In the genomic region with DNA sequence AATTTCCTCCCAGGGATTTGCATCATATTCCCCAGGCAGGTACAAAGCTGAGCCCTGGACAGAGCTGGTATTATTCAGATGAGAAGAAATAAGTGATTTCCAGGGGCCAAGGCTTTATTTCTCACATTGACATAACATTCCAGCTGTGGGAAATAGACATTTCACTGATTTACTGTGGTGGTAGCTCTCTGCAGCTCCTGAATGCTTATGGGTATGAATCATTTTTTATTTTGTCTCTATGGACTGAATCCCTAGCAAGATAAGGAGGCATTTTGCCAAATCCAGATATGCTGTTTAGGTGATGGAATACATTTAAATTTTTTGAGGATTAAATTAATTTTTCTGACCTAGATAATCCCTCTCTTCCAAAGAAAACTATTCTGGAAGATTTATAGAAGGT, we compare ENCODE assay signal across 22 cellular contexts.
DNase-seq lines count a peak whose midpoint lies in the region; ATAC-seq, FAIRE-seq and TF ChIP-seq lines count a peak whose summit lies in the region.
"Had no signal": no experiment of that assay in that cellular context is flagged by ENCODE, and none has a peak within 500 bp of the region (broad histone marks: within the 10 kb centered on the region; RNA-seq: fewer than 3 reads in every experiment).

No MANE protein-coding gene starts in this region.

- intact Hi-C loops in mammary epithelial cell (cut with micrococcal nuclease), result loop anchor here (5.0 kb wide), 1 partner anchor 43 kb away; no protein-coding TSS in a partner anchor
- intact Hi-C loops in MCF 10A (cut with micrococcal nuclease), result no loop called here
- intact Hi-C loops in K562 (cut with micrococcal nuclease), result no loop called here

- no peak overlapping the region for H3K27ac Mint-ChIP-seq in MCF 10A (ENCODE audit: low read depth, unreplicated experiment)
- H3K27ac Mint-ChIP-seq: activated B cell treated with CpG ODN at 0.5 μM for 24 hours; activated T-helper 2 cell treated with anti-CD3 and anti-CD28 coated beads, Interferon-gamma antibody, Interleukin-2, Interleukin-4, amounts not matched to agents 10 μg/mL and 5 μg/mL and 100 μg/mL, durations not matched to agents 14 hours and 24 hours and 36 hours; naive thymus-derived CD4-positive, alpha-beta T cell; T-cell had no signal

- TF ChIP-seq RAD21 in K562 (CRISPR knock-in tag; conservative IDR thresholded peaks at IDR 0.05 in 1 of 2, IDR thresholded peaks at IDR 0.05 in 1 of 2), result no peak

- H3K9ac ChIP-seq in mammary epithelial cell (ENCODE audit: insufficient read depth, low read length), result no peak overlapping the region
- no peak overlapping the region for H3K9ac ChIP-seq in K562 (ENCODE audit: insufficient read depth in 1 of 2, low read depth in 2 of 2, low read length in 2 of 2)

- H3K9me3 Mint-ChIP-seq in MCF 10A (ENCODE audit: unreplicated experiment), result no peaks in the 10 kb centered on the region
- H3K9me3 Mint-ChIP-seq: activated B cell treated with CpG ODN at 0.5 μM for 24 hours; activated T-helper 2 cell treated with anti-CD3 and anti-CD28 coated beads, Interferon-gamma antibody, Interleukin-2, Interleukin-4, amounts not matched to agents 10 μg/mL and 5 μg/mL and 100 μg/mL, durations not matched to agents 14 hours and 24 hours and 36 hours; T-cell had no signal

- TF ChIP-seq POLR2A in K562 (conservative IDR thresholded peaks at IDR 0.05), result no peak

- DNase-seq in mammary epithelial cell (peak; percentile 29), MCF 10A (ENCODE audit: unreplicated experiment) (no peak), K562 (ENCODE audit: extremely low read depth in 1 of 4, low spot score in 3 of 4) (no peak), hepatic stellate cell (ENCODE audit: low spot score) (peak; percentile 14), activated gamma-delta T cell (lab: John Stamatoyannopoulos, UW) (no peak), DMS 273 (lab: John Stamatoyannopoulos, UW; ENCODE audit: unreplicated experiment) (no peak)
- no peak for DNase-seq in activated T-cell treated with anti-CD3 and anti-CD28 coated beads, Interleukin-2, amount 50 U/mL, for 1 hour
- DNase-seq: activated B cell treated with CpG ODN at 0.5 μM for 24 hours; dermis blood vessel endothelial cell; DND-41; KBM-7; left ventricle myocardium inferior; naive thymus-derived CD4-positive, alpha-beta T cell; NCI-H1105 treated with DMSO at 0.1 percent for 48 hours; NCI-H2171; stimulated activated CD4-positive, alpha-beta T cell treated with anti-CD3 and anti-CD28 coated beads, Interleukin-12 subunit alpha, Interleukin-12 subunit beta, amount 100 ng/mL, for 4 hours; stimulated activated naive CD4-positive, alpha-beta T cell treated with Interleukin-2 at 50 U/mL for 16 hours; T-cell; transverse colon had no signal

- in situ Hi-C loops in mammary epithelial cell (cut with MboI; ENCODE audit: low sequenced_read_pairs in 2 of 2) (no loop called here), K562 (cut with MboI) (no loop called here)

- H3K79me2 ChIP-seq in mammary epithelial cell (ENCODE audit: insufficient read depth, low read length) (no peaks in the 10 kb centered on the region), K562 (ENCODE audit: control insufficient read depth, insufficient read depth, low read length) (no peaks in the 10 kb centered on the region)

- FAIRE-seq in K562 (lab: Jason Lieb, UNC), result no peak

- H3K27me3 ChIP-seq in mammary epithelial cell (ENCODE audit: insufficient read depth, low read length) (no peaks in the 10 kb centered on the region), K562 (ENCODE audit: control insufficient read depth in 2 of 2, insufficient read depth in 2 of 2, low read length in 2 of 2) (peaks cover 7 to 12% of the 10 kb centered on the region in 2 experiments; a peak in 4 of 5 replicates)
- H3K27me3 ChIP-seq: transverse colon had no signal

- no peak overlapping the region for H2AFZ ChIP-seq in mammary epithelial cell (ENCODE audit: low read depth, low read length)
- no peak overlapping the region for H2AFZ ChIP-seq in K562 (ENCODE audit: low read depth, low read length)

- H3K9me1 ChIP-seq in K562 (ENCODE audit: control insufficient read depth, insufficient read depth, low read length), result no peaks in the 10 kb centered on the region

- H3K9me3 ChIP-seq in mammary epithelial cell (replicated peaks; ENCODE audit: insufficient read depth, low read length), result no peaks in the 10 kb centered on the region
- H3K9me3 ChIP-seq in K562 (replicated peaks; ENCODE audit: control insufficient read depth, insufficient read depth, low read depth, low read length), result no peaks in the 10 kb centered on the region
- H3K9me3 ChIP-seq: left ventricle myocardium inferior, transverse colon had no signal

- H3K36me3 Mint-ChIP-seq in MCF 10A (ENCODE audit: insufficient read depth, unreplicated experiment), result no peaks in the 10 kb centered on the region
- H3K36me3 Mint-ChIP-seq: naive thymus-derived CD4-positive, alpha-beta T cell; T-cell had no signal

- no peak overlapping the region for H3K27ac ChIP-seq in mammary epithelial cell (ENCODE audit: insufficient read depth, low read depth, low read length)
- H3K27ac ChIP-seq in K562 (ENCODE audit: extremely low read depth, low read depth, low read length), result no peak overlapping the region
- H3K27ac ChIP-seq: 22Rv1, left ventricle myocardium inferior, transverse colon had no signal

- POLR2A ChIA-PET in MCF 10A (lab: Yijun Ruan, JAX), result no interaction called here
- POLR2A ChIA-PET in K562 (lab: Yijun Ruan, JAX), result interaction anchor here (1.7 kb wide), 1 partner anchor 22 kb away, joined by 9 read pairs; no protein-coding TSS in a partner anchor

- TF ChIP-seq CTCF in mammary epithelial cell (conservative IDR thresholded peaks at IDR 0.05 in 1 of 2, IDR thresholded peaks at IDR 0.05 in 1 of 2; ENCODE audit: extremely low read depth in 1 of 2, insufficient read depth in 1 of 2, low read depth in 1 of 2, low read length in 2 of 2) (no peak), MCF 10A (IDR thresholded peaks at IDR 0.05; ENCODE audit: unreplicated experiment) (no peak), K562 (IDR thresholded peaks at IDR 0.05 in 2 of 3, conservative IDR thresholded peaks at IDR 0.05 in 1 of 3; ENCODE audit: insufficient read depth in 2 of 3, low read depth in 1 of 3, low read length in 3 of 3) (no peak)

- H3K4me3 ChIP-seq in mammary epithelial cell (replicated peaks in 1 of 3; ENCODE audit: insufficient read depth in 1 of 3, low read depth in 2 of 3, low read length in 3 of 3) (no peak overlapping the region), K562 (no peak overlapping the region)
- H3K4me3 ChIP-seq: left ventricle myocardium inferior, transverse colon had no signal

- H3K36me3 ChIP-seq in mammary epithelial cell (ENCODE audit: insufficient read depth, low read length) (no peaks in the 10 kb centered on the region), K562 (ENCODE audit: control insufficient read depth, insufficient read depth, low read length) (no peaks in the 10 kb centered on the region)
- H3K36me3 ChIP-seq: left ventricle myocardium inferior, transverse colon had no signal

- CTCF ChIA-PET in mammary epithelial cell (lab: Charles Lee; ENCODE audit: low non-redundant PET) (no interaction called here), MCF 10A (lab: Yijun Ruan, JAX) (interaction anchor here (1.5 kb wide), 1 partner anchor 207 kb away, joined by 5 read pairs; no protein-coding TSS in a partner anchor), K562 (lab: Yijun Ruan, JAX; ENCODE audit: low intra/inter-chr PET ratio) (no interaction called here)

- no peak for TF ChIP-seq EP300 in K562 (IDR thresholded peaks at IDR 0.05; ENCODE audit: low read length)

- H3K4me3 Mint-ChIP-seq in MCF 10A (ENCODE audit: unreplicated experiment), result no peak overlapping the region
- H3K4me3 Mint-ChIP-seq: activated B cell treated with CpG ODN at 0.5 μM for 24 hours; naive thymus-derived CD4-positive, alpha-beta T cell; T-cell had no signal

- dilution Hi-C loops in mammary epithelial cell (cut with HindIII; ENCODE audit: low sequenced_read_pairs), result no loop called here

- H3K4me1 ChIP-seq in mammary epithelial cell (ENCODE audit: insufficient read depth, low read length) (peaks cover 20% of the 10 kb centered on the region), K562 (replicated peaks in 1 of 2; ENCODE audit: control insufficient read depth in 2 of 2, insufficient read depth in 2 of 2, low read length in 2 of 2) (peaks cover 2 to 3% of the 10 kb centered on the region in 2 experiments; a peak in 3 of 5 replicates)
- H3K4me1 ChIP-seq: transverse colon had no signal

- H3K4me2 ChIP-seq in mammary epithelial cell (ENCODE audit: insufficient read depth, low read depth, low read length) (no peak overlapping the region), K562 (ENCODE audit: insufficient read depth, low read length) (no peak overlapping the region)

- H3K27me3 Mint-ChIP-seq in MCF 10A (ENCODE audit: insufficient read depth, unreplicated experiment), result no peaks in the 10 kb centered on the region

- ATAC-seq in K562 (no peak), HG02588 (IDR thresholded peaks at IDR 0.05; ENCODE audit: unreplicated experiment) (no peak)
- ATAC-seq: naive thymus-derived CD4-positive, alpha-beta T cell; T-cell had no signal

- H3K4me1 Mint-ChIP-seq in MCF 10A (ENCODE audit: insufficient read depth, unreplicated experiment), result peaks cover 5% of the 10 kb centered on the region
- H3K4me1 Mint-ChIP-seq: activated B cell treated with CpG ODN at 0.5 μM for 24 hours; naive thymus-derived CD4-positive, alpha-beta T cell; T-cell had no signal

- no TSS peak for BruUV-seq in mammary epithelial cell (replicated peaks; lab: Mats Ljungman, UMichigan)
- BruUV-seq in MCF 10A (replicated peaks; lab: Mats Ljungman, UMichigan), result no TSS peak
- BruUV-seq in K562 (replicated peaks; lab: Mats Ljungman, UMichigan), result no TSS peak

- no peaks in the 10 kb centered on the region for H4K20me1 ChIP-seq in mammary epithelial cell (ENCODE audit: insufficient read depth, low read length)
- H4K20me1 ChIP-seq in K562 (replicated peaks; ENCODE audit: control insufficient read depth, insufficient read depth, low read length), result no peaks in the 10 kb centered on the region

TF ChIP-seq in K562, 482 proteins besides CTCF, POLR2A, EP300 and RAD21:
- peak; percentile 38; the same call in 1 of the 2 replicates for TF ChIP-seq NFIC (IDR thresholded peaks at IDR 0.05)
- no peak for TF ChIP-seq TBP (optimal IDR thresholded peaks at IDR 0.05; ENCODE audit: low read depth, low read length)

Comparison
In these comparisons a context has a peak if more than half of its experiments do, and no peak if none do; other contexts are left out.
1. DNase-seq: peak in mammary epithelial cell (single experiment) and hepatic stellate cell (single experiment); none in MCF 10A (single experiment), K562 (0 of 4), activated gamma-delta T cell (single experiment), activated T-cell treated with anti-CD3 and anti-CD28 coated beads, Interleukin-2, amount 50 U/mL, for 1 hour (single experiment) and DMS 273 (single experiment).